8 cellular contexts compared by ENCODE assay signal in genomic region chr11:88508808-88509581, GRCh38.
DNase-seq lines count a peak whose midpoint lies in the region; ATAC-seq and TF ChIP-seq lines count a peak whose summit lies in the region.

No MANE protein-coding gene starts in this region.

- TF ChIP-seq CTCF in dorsolateral prefrontal cortex (IDR thresholded peaks at IDR 0.05 in 54 of 56, conservative IDR thresholded peaks at IDR 0.05 in 2 of 56; ENCODE audit: low read depth in 1 of 56, partially characterized antibody in 56 of 56) (no peak), vagina (IDR thresholded peaks at IDR 0.05) (no peak)

- DNase-seq in NCI-H1105 treated with DMSO at 0.1 percent for 48 hours (lab: John Stamatoyannopoulos, UW) (peak; percentile 60), dorsolateral prefrontal cortex (no peak), vagina (ENCODE audit: extremely low spot score in 2 of 2) (no peak), cortex of kidney (lab: John Stamatoyannopoulos, UW) (no peak), NCI-H446 treated with DMSO at 0.1 percent for 48 hours (lab: John Stamatoyannopoulos, UW) (no peak)

- H3K36me3 ChIP-seq in mucosa of rectum (ENCODE audit: control insufficient read depth in 2 of 2, insufficient read depth in 2 of 2, low read length in 2 of 2) = no peaks in the 10 kb centered on the region
- H3K36me3 ChIP-seq in vagina = no peaks in the 10 kb centered on the region

- ATAC-seq in GM18519 (IDR thresholded peaks at IDR 0.05; ENCODE audit: low FRiP score, unreplicated experiment) = peak; percentile 49
- ATAC-seq in GM21528 (IDR thresholded peaks at IDR 0.05; ENCODE audit: low FRiP score, unreplicated experiment) = no peak

- H3K27ac ChIP-seq in dorsolateral prefrontal cortex (no peak overlapping the region), mucosa of rectum (ENCODE audit: low read depth in 2 of 2, low read length in 2 of 2) (no peak overlapping the region), vagina (no peak overlapping the region)

- H3K4me1 ChIP-seq in mucosa of rectum (ENCODE audit: control insufficient read depth in 2 of 2, insufficient read depth in 2 of 2, low read length in 2 of 2) = peaks cover 3 to 5% of the 10 kb centered on the region in 2 donors
- no peaks in the 10 kb centered on the region for H3K4me1 ChIP-seq in vagina

- peaks cover 0 to 34% (median 0%) of the 10 kb centered on the region in 45 donors for H3K27me3 ChIP-seq in dorsolateral prefrontal cortex
- H3K27me3 ChIP-seq in mucosa of rectum (ENCODE audit: control insufficient read depth in 2 of 2, insufficient read depth in 2 of 2, low read length in 2 of 2) = peaks cover 12 to 17% of the 10 kb centered on the region in 2 donors
- no peaks in the 10 kb centered on the region for H3K27me3 ChIP-seq in vagina

- no peak overlapping the region for H3K9ac ChIP-seq in mucosa of rectum (ENCODE audit: low read depth in 1 of 2, low read length in 2 of 2)

- intact Hi-C loops in dorsolateral prefrontal cortex (cut with DNase I) (no loop called here), vagina (cut with DNase I) (no loop called here)

- no peaks in the 10 kb centered on the region for H3K9me3 ChIP-seq in mucosa of rectum (ENCODE audit: control insufficient read depth in 2 of 2, low read length in 2 of 2)
- H3K9me3 ChIP-seq in vagina = no peaks in the 10 kb centered on the region

- no peak for TF ChIP-seq POLR2A in vagina (IDR thresholded peaks at IDR 0.05)

- H3K4me3 ChIP-seq in dorsolateral prefrontal cortex (peak overlapping the region in 32 of 59 donors; percentile 10 to 55 (median 36)), mucosa of rectum (ENCODE audit: low read length in 2 of 2) (peak overlapping the region; percentile 46 to 57), vagina (peak overlapping the region; percentile 36 to 54)
